ENCODE assay signal across 34 cellular contexts in genomic region chr5:91207248-91207647, GRCh38.
A peak's percentile ranks its signal among the peaks of the same experiment; 100 is the strongest.
DNase-seq lines count a peak whose midpoint lies in the region; FAIRE-seq and TF ChIP-seq lines count a peak whose summit lies in the region.
"Had no signal": no experiment of that assay in that cellular context is flagged by ENCODE, and none has a peak within 500 bp of the region (broad histone marks: within the 10 kb centered on the region; RNA-seq: fewer than 3 reads in every experiment).

No MANE protein-coding gene starts in this region.

- H3K27me3 Mint-ChIP-seq in CD14-positive monocyte (ENCODE audit: low read depth in 3 of 3), result peaks cover 0 to 2% (median 0%) of the 10 kb centered on the region in 3 donors
- H3K27me3 Mint-ChIP-seq: activated naive CD4-positive, alpha-beta T cell treated with anti-CD3 and anti-CD28 coated beads, Interleukin-2, amount 50 U/mL, for 24 hours; T-cell had no signal

- H3K79me2 ChIP-seq in PC-9 (ENCODE audit: low read depth), result no peaks in the 10 kb centered on the region
- H3K79me2 ChIP-seq: hepatocyte had no signal

- TF ChIP-seq CTCF in bronchial epithelial cell (IDR thresholded peaks at IDR 0.05; ENCODE audit: insufficient read depth, low read length, severe bottlenecking), result no peak
- no peak for TF ChIP-seq CTCF in PC-9 (conservative IDR thresholded peaks at IDR 0.05)
- TF ChIP-seq CTCF in GM13977 (IDR thresholded peaks at IDR 0.05; ENCODE audit: extremely low read depth, insufficient read depth, missing control alignments), result no peak
- TF ChIP-seq CTCF in CD14-positive monocyte (IDR thresholded peaks at IDR 0.05), result no peak

- H3K27ac ChIP-seq in PC-9, result no peak overlapping the region
- H3K27ac ChIP-seq: cardiac muscle cell, colonic mucosa, gastrocnemius medialis, hepatocyte, psoas muscle, sigmoid colon, thyroid gland, uterus had no signal

- H3K4me3 ChIP-seq in MG63, result no peak overlapping the region
- no peak overlapping the region for H3K4me3 ChIP-seq in bronchial epithelial cell (ENCODE audit: low read depth, low read length)
- H3K4me3 ChIP-seq in PC-9, result no peak overlapping the region
- H3K4me3 ChIP-seq: cardiac muscle cell, colonic mucosa, gastrocnemius medialis, hepatocyte, psoas muscle, sigmoid colon, thyroid gland, uterus had no signal

- H2AFZ ChIP-seq in PC-9, result no peak overlapping the region
- H2AFZ ChIP-seq: hepatocyte had no signal

- H3K9me3 Mint-ChIP-seq in CD14-positive monocyte, result peaks cover 0 to 12% (median 0%) of the 10 kb centered on the region in 7 donors
- H3K9me3 Mint-ChIP-seq: activated CD4-positive, alpha-beta T cell treated with anti-CD3 and anti-CD28 coated beads, Interleukin-2, amount 10 ng/mL, durations not matched to agents 24 days and 14 days; activated naive CD4-positive, alpha-beta T cell treated with anti-CD3 and anti-CD28 coated beads, Interleukin-2, amount 50 U/mL, for 24 hours; CD8-positive, alpha-beta memory T cell; natural killer cell; T-cell; WTC11 had no signal

- H3K36me3 ChIP-seq in MG63, result no peaks in the 10 kb centered on the region
- no peaks in the 10 kb centered on the region for H3K36me3 ChIP-seq in bronchial epithelial cell (ENCODE audit: control insufficient read depth, insufficient read depth, low read length)
- H3K36me3 ChIP-seq in PC-9 (ENCODE audit: low read depth), result no peaks in the 10 kb centered on the region
- H3K36me3 ChIP-seq: cardiac muscle cell, colonic mucosa, gastrocnemius medialis, sigmoid colon, thyroid gland, uterus had no signal

- H3K9me3 ChIP-seq in MG63, result no peaks in the 10 kb centered on the region
- H3K9me3 ChIP-seq in PC-9 (ENCODE audit: insufficient read depth, low read depth), result no peaks in the 10 kb centered on the region
- H3K9me3 ChIP-seq: colonic mucosa, gastrocnemius medialis, psoas muscle, sigmoid colon, thyroid gland, uterus had no signal

- peaks cover 1% of the 10 kb centered on the region for H3K4me1 Mint-ChIP-seq in CD14-positive monocyte
- H3K4me1 Mint-ChIP-seq: activated CD4-positive, alpha-beta T cell treated with anti-CD3 and anti-CD28 coated beads, Interleukin-2, amount 10 ng/mL, durations not matched to agents 24 days and 14 days; activated naive CD4-positive, alpha-beta T cell treated with anti-CD3 and anti-CD28 coated beads, Interleukin-2, amount 50 U/mL, for 24 hours; B cell; CD8-positive, alpha-beta memory T cell; natural killer cell; T-cell; WTC11 had no signal

- POLR2A ChIA-PET in PC-9 (lab: Charles Lee; ENCODE audit: unreplicated experiment), result interaction anchor here (0.6 to 0.7 kb wide), 3 partner anchors 12 to 447 kb away, joined by 3 to 13 read pairs (median 3); no protein-coding TSS in a partner anchor

- DNase-seq in ELR (ENCODE audit: low read depth), result peak; percentile 71
- DNase-seq in MG63, result peak; percentile 43
- peak; percentile 42 for DNase-seq in bronchial epithelial cell (ENCODE audit: low read depth)
- DNase-seq in kidney tubule cell (ENCODE audit: low spot score), result peak; percentile 34
- DNase-seq in PC-9, result no peak
- DNase-seq in GM13977 (ENCODE audit: low spot score), result no peak
- DNase-seq in kidney glomerular epithelial cell (lab: John Stamatoyannopoulos, UW), result no peak
- DNase-seq in CD14-positive monocyte (ENCODE audit: low spot score), result no peak
- DNase-seq: activated CD4-positive, alpha-beta T cell treated with anti-CD3 and anti-CD28 coated beads, Interleukin-2, amount 10 ng/mL, durations not matched to agents 24 days and 14 days; activated CD8-positive, alpha-beta memory T cell treated with anti-CD3 and anti-CD28 coated beads for 24 hours; amygdala; CD8-positive, alpha-beta memory T cell; colonic mucosa; effector memory CD4-positive, alpha-beta T cell; erythroblast; gastrocnemius medialis; H7; left colon; natural killer cell; NCI-H1048; NCI-H446; NCI-H774; psoas muscle; sigmoid colon; stimulated activated CD4-positive, alpha-beta T cell treated with anti-CD3 and anti-CD28 coated beads, Interleukin-4, amount 100 ng/mL, for 24 hours; T-cell; thyroid gland; uterus had no signal

- BruUV-seq in PC-9 (replicated peaks; lab: Mats Ljungman, UMichigan), result no TSS peak

- CTCF ChIA-PET in PC-9 (lab: Charles Lee), result no interaction called here

- no peak overlapping the region for H3K27ac Mint-ChIP-seq in CD14-positive monocyte
- H3K27ac Mint-ChIP-seq: activated CD4-positive, alpha-beta T cell treated with anti-CD3 and anti-CD28 coated beads, Interleukin-2, amount 10 ng/mL, durations not matched to agents 24 days and 14 days; activated naive CD4-positive, alpha-beta T cell treated with anti-CD3 and anti-CD28 coated beads, Interleukin-2, amount 50 U/mL, for 24 hours; B cell; natural killer cell; T-cell; WTC11 had no signal

- no peaks in the 10 kb centered on the region for H3K27me3 ChIP-seq in MG63
- H3K27me3 ChIP-seq in bronchial epithelial cell (ENCODE audit: control insufficient read depth, insufficient read depth, low read length), result no peaks in the 10 kb centered on the region
- H3K27me3 ChIP-seq in PC-9 (ENCODE audit: insufficient read depth, low read depth), result no peaks in the 10 kb centered on the region
- H3K27me3 ChIP-seq: cardiac muscle cell, colonic mucosa, gastrocnemius medialis, hepatocyte, sigmoid colon, thyroid gland, uterus had no signal

- H3F3A ChIP-seq in PC-9 (ENCODE audit: insufficient read depth, low read depth), result no peaks in the 10 kb centered on the region

- intact Hi-C loops in PC-9 (cut with micrococcal nuclease; ENCODE audit: unreplicated experiment), result no loop called here
- intact Hi-C loops in CD14-positive monocyte (cut with micrococcal nuclease), result no loop called here

- no peaks in the 10 kb centered on the region for H3K36me3 Mint-ChIP-seq in CD14-positive monocyte
- H3K36me3 Mint-ChIP-seq: activated naive CD4-positive, alpha-beta T cell treated with anti-CD3 and anti-CD28 coated beads, Interleukin-2, amount 50 U/mL, for 24 hours; CD8-positive, alpha-beta memory T cell; natural killer cell; T-cell; WTC11 had no signal

- in situ Hi-C loops in GM13977 (cut with MboI; ENCODE audit: low pct_unique_long_range_greater_than_20kb, low sequenced_read_pairs, unreplicated experiment), result no loop called here

- H3K9me2 ChIP-seq in PC-9 (ENCODE audit: insufficient read depth), result no peaks in the 10 kb centered on the region

- no peaks in the 10 kb centered on the region for H4K20me1 ChIP-seq in PC-9 (ENCODE audit: insufficient read depth)

- FAIRE-seq in bronchial epithelial cell (lab: Jason Lieb, UNC), result no peak
- FAIRE-seq: GM19239 had no signal

- H3K4me2 ChIP-seq in PC-9, result no peak overlapping the region
- H3K4me2 ChIP-seq: hepatocyte had no signal

- 0 out of 2 replicates have a peak, but pooled peaks cover 1% of the 10 kb centered on the region for H3K4me1 ChIP-seq in PC-9 (replicated peaks; ENCODE audit: insufficient read depth)
- H3K4me1 ChIP-seq: colonic mucosa had no signal

- H3K4me3 Mint-ChIP-seq in CD14-positive monocyte, result no peak overlapping the region
- H3K4me3 Mint-ChIP-seq: activated CD4-positive, alpha-beta T cell treated with anti-CD3 and anti-CD28 coated beads, Interleukin-2, amount 10 ng/mL, durations not matched to agents 24 days and 14 days; activated naive CD4-positive, alpha-beta T cell treated with anti-CD3 and anti-CD28 coated beads, Interleukin-2, amount 50 U/mL, for 24 hours; B cell; CD8-positive, alpha-beta memory T cell; natural killer cell; T-cell; WTC11 had no signal

Comparison
In these comparisons a context has a peak if more than half of its experiments do, and no peak if none do; other contexts are left out.
1. DNase-seq: peak in ELR (single experiment), MG63 (single experiment), bronchial epithelial cell (single experiment) and kidney tubule cell (single experiment); none in PC-9 (0 of 2), GM13977 (single experiment), kidney glomerular epithelial cell (single experiment) and CD14-positive monocyte (single experiment).